ENCODE assay signal across 8 cellular contexts in the genomic region with DNA sequence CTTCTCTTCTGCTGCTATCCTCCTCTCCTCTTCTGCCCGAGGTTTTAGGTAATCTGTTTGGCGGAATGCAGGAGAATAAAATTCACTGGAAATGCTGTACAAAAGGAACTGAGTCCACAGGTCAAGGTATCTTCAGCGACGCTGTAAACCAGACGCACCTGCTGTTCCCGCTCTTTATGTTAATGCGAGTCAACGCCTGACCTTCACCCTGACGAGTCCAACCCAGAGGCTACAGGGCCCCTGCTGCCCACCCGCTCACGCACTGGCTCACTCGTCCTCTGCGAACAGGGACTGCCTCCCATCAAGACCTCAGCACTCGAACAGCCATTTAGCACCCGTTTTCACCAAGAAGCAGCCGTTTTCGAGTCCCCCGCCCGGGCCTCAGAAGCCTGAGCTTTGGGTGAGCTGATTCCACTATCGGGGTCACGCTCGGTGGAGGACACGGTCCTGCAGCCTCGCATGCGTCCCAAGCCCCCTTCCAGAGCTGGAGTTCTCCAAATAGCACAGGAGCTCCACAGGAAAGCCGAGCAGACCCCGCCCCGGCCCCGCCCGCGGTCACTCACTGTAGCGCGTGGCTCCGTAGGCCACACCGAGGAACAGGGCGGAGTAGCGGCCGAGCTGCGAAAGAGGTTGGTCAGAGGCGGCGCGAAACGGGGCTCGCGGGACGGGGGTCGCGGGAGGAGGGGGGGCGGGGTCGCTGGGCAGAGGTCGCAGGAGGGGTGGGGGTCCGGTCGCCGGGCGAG. TPM values are rescaled to one million over a fixed set of nuclear protein-coding genes. Genes with fewer than 3 reads are reported as not detected.
A peak's percentile ranks its signal among the peaks of the same experiment; 100 is the strongest.
DNase-seq lines count a peak whose midpoint lies in the region; ATAC-seq and TF ChIP-seq lines count a peak whose summit lies in the region.

No MANE protein-coding gene starts in this region.

- BruUV-seq in PC-9 (replicated peaks; lab: Mats Ljungman, UMichigan), result no TSS peak

- peaks cover 5% of the 10 kb centered on the region; the same call in 1 of the 2 replicates for H3K36me3 ChIP-seq in PC-9 (ENCODE audit: low read depth)
- H3K36me3 ChIP-seq in muscle layer of colon (ENCODE audit: insufficient read depth, low read length), result peaks cover 8% of the 10 kb centered on the region

- peak overlapping the region; percentile 82 to 85 for H3K4me3 Mint-ChIP-seq in effector memory CD8-positive, alpha-beta T cell

- H2AFZ ChIP-seq in PC-9, result no peak overlapping the region; the same call in 1 of the 2 replicates

- H3K27ac Mint-ChIP-seq in effector memory CD8-positive, alpha-beta T cell, result peak overlapping the region; percentile 91

- ATAC-seq in effector memory CD8-positive, alpha-beta T cell (replicated peaks), result no peak
- ATAC-seq in HG03439 (IDR thresholded peaks at IDR 0.05; ENCODE audit: unreplicated experiment) (no peak), GM18511 (IDR thresholded peaks at IDR 0.05; ENCODE audit: unreplicated experiment) (no peak), HG03460 (IDR thresholded peaks at IDR 0.05; ENCODE audit: unreplicated experiment) (no peak)

- no peak overlapping the region for H3K27ac ChIP-seq in PC-9
- peak overlapping the region; percentile 16 for H3K27ac ChIP-seq in muscle layer of colon (ENCODE audit: low read depth, low read length)

- H3K9me3 ChIP-seq in PC-9 (ENCODE audit: insufficient read depth, low read depth) (no peaks in the 10 kb centered on the region), muscle layer of colon (ENCODE audit: low read length) (no peaks in the 10 kb centered on the region)

- H3K4me2 ChIP-seq in PC-9, result peak overlapping the region; percentile 94

- CTCF ChIA-PET in PC-9 (lab: Charles Lee), result interaction anchor here (1.6 kb wide), 1 partner anchor 70 kb away, joined by 12 read pairs; no protein-coding TSS in a partner anchor

- DNase-seq in PC-9, result no peak
- no peak for DNase-seq in effector memory CD8-positive, alpha-beta T cell
- DNase-seq in HuH-7 (ENCODE audit: low spot score), result no peak

- no peaks in the 10 kb centered on the region for H3K9me3 Mint-ChIP-seq in effector memory CD8-positive, alpha-beta T cell

- no peak overlapping the region for H3K9ac ChIP-seq in muscle layer of colon (ENCODE audit: low read length)

- H3K27me3 Mint-ChIP-seq in effector memory CD8-positive, alpha-beta T cell, result no peaks in the 10 kb centered on the region

- no peak for TF ChIP-seq CTCF in PC-9 (conservative IDR thresholded peaks at IDR 0.05)

- H3K36me3 Mint-ChIP-seq in effector memory CD8-positive, alpha-beta T cell (ENCODE audit: insufficient read depth), result peaks cover 53% of the 10 kb centered on the region

- H3K4me1 Mint-ChIP-seq in effector memory CD8-positive, alpha-beta T cell (ENCODE audit: low read depth in 2 of 2), result peaks cover 10% of the 10 kb centered on the region in 2 donors

- H4K20me1 ChIP-seq in PC-9 (ENCODE audit: insufficient read depth), result no peaks in the 10 kb centered on the region

- peaks cover 14% of the 10 kb centered on the region for H3K4me1 ChIP-seq in PC-9 (replicated peaks; ENCODE audit: insufficient read depth)
- H3K4me1 ChIP-seq in muscle layer of colon (ENCODE audit: insufficient read depth, low read length), result peaks cover 19% of the 10 kb centered on the region

- POLR2A ChIA-PET in PC-9 (lab: Charles Lee; ENCODE audit: unreplicated experiment), result interaction anchor here (0.5 to 0.8 kb wide), 3 partner anchors 14 to 673 kb away, joined by 3 to 5 read pairs (median 5); a partner anchor contains a TSS

- H3F3A ChIP-seq in PC-9 (ENCODE audit: insufficient read depth, low read depth), result no peaks in the 10 kb centered on the region

- H3K9me2 ChIP-seq in PC-9 (ENCODE audit: insufficient read depth), result no peaks in the 10 kb centered on the region

- H3K4me3 ChIP-seq in GM08714 (ENCODE audit: low read length) (peak overlapping the region; percentile 67), PC-9 (peak overlapping the region; percentile 79), muscle layer of colon (ENCODE audit: low read depth in 1 of 2, low read length in 2 of 2) (peak overlapping the region; percentile 67 to 87)

- intact Hi-C loops in PC-9 (cut with micrococcal nuclease; ENCODE audit: unreplicated experiment), result loop anchor here (1.0 kb wide), 2 partner anchors 15 to 71 kb away; no protein-coding TSS in a partner anchor

- peaks cover 26% of the 10 kb centered on the region for H3K79me2 ChIP-seq in PC-9 (ENCODE audit: low read depth)

- no peaks in the 10 kb centered on the region for H3K27me3 ChIP-seq in PC-9 (ENCODE audit: insufficient read depth, low read depth)
- peaks cover 0 to 1% of the 10 kb centered on the region in 2 donors for H3K27me3 ChIP-seq in muscle layer of colon (ENCODE audit: control insufficient read depth in 1 of 2, insufficient read depth in 2 of 2, low read length in 2 of 2)

RNA-seq across cellular contexts. Expression of a gene that starts 0.6 kb away (rescaled TPM):
- total RNA-seq in PC-9 (2021), result 334 and 417 TPM in 2 replicates

RNA-seq across cellular contexts. Expression of a gene that starts 0.8 kb away (rescaled TPM):
- total RNA-seq in PC-9 (2021), result 29.8 and 47.6 TPM in 2 replicates

RNA-seq across cellular contexts. Expression of a gene that starts 15.4 kb away (rescaled TPM):
- 8.1 and 10.7 TPM in 2 replicates for total RNA-seq in PC-9 (2021)

RNA-seq across cellular contexts. Expression of a gene that starts 32.1 kb away (rescaled TPM):
- total RNA-seq in PC-9 (2021), result 60.5 and 60.8 TPM in 2 replicates

RNA-seq across cellular contexts. Expression of a gene that starts 48.1 kb away (rescaled TPM):
- total RNA-seq in PC-9 (2021), result 5.9 and 8.2 TPM in 2 replicates
